ENCODE assay signal across 8 cellular contexts in the genomic region with DNA sequence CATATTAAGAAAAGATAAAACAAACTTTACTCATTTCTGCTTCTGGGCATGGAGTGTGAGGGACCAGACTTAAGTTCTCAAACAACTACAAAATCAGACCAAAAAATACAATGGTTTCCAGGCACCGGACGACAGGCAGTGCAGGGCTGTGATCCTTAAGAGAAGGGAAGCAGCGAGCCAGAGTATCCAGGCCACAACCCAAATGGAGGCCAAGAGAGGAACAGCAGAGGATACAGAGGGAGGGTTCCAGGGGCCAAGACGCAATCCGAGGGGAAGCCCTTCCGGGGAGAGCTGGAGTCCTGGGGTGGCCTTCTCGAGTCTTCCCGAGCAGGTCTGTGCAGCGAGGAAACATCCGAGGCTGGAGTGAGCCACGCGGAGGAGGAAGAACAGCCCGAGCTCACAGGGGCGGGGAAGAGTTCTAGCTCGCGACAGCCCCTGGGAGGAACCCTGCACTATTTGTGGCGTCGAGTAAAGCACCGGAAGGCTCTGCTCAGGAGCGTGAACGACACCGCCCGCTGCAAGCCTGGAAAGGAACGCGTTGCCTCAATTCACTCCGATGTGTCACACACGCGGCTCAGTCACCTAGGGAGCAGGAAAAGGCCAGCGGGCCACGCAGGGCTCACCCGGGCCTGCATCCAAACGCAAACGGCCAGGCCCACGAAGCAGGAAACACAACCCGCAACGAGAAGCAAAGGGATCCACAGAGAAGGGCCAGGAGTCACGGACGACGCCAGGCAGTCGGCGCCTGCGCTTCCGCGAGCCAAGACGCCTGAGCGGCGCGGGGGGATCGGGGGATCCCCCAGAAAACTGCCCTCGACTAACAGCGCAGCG. TPM values are rescaled to one million over a fixed set of nuclear protein-coding genes. Genes with fewer than 3 reads are reported as not detected.
DNase-seq lines count a peak whose midpoint lies in the region; ATAC-seq lines count a peak whose summit lies in the region.

No MANE protein-coding gene starts in this region.

- H3K36me3 ChIP-seq in NT2/D1 (ENCODE audit: insufficient read depth, insufficient read length, low read length) (no peaks in the 10 kb centered on the region), ectodermal cell (ENCODE audit: control insufficient read depth, insufficient read depth, low read length) (no peaks in the 10 kb centered on the region), muscle layer of colon (ENCODE audit: insufficient read depth, low read length) (no peaks in the 10 kb centered on the region)

- DNase-seq in DMS153 (lab: John Stamatoyannopoulos, UW), result peak; percentile 9
- DNase-seq in DMS153 treated with DMSO at 0.1 percent for 48 hours (lab: John Stamatoyannopoulos, UW; ENCODE audit: unreplicated experiment), result no peak
- no peak for DNase-seq in NT2/D1 (ENCODE audit: low read depth, low spot score)
- no peak for DNase-seq in cortex of kidney (lab: John Stamatoyannopoulos, UW)
- no peak for DNase-seq in UCSD-AML1 (lab: John Stamatoyannopoulos, UW; ENCODE audit: unreplicated experiment)

- H3K9ac ChIP-seq in NT2/D1 (ENCODE audit: insufficient read length, low read depth) (no peak overlapping the region), muscle layer of colon (ENCODE audit: low read length) (no peak overlapping the region)

- H3K4me3 ChIP-seq in NT2/D1 (ENCODE audit: insufficient read length, low read depth) (peak overlapping the region; percentile 37), ectodermal cell (ENCODE audit: insufficient read depth, low read depth, low read length) (peak overlapping the region; percentile 68), muscle layer of colon (ENCODE audit: low read depth in 1 of 2, low read length in 2 of 2) (peak overlapping the region; percentile 87 to 98)

- H3K4me1 ChIP-seq in NT2/D1 (ENCODE audit: insufficient read depth, insufficient read length), result no peaks in the 10 kb centered on the region
- peaks cover 6% of the 10 kb centered on the region for H3K4me1 ChIP-seq in ectodermal cell (ENCODE audit: control insufficient read depth, insufficient read depth, low read length)
- no peaks in the 10 kb centered on the region for H3K4me1 ChIP-seq in muscle layer of colon (ENCODE audit: insufficient read depth, low read length)

- WGBS in ectodermal cell, 2 experiments, result 95% methylated on average over 52 of the region's 52 CpGs

- no peak overlapping the region for H3K27ac ChIP-seq in ectodermal cell (ENCODE audit: insufficient read depth, low read depth, low read length, poor library complexity, severe bottlenecking)
- H3K27ac ChIP-seq in muscle layer of colon (ENCODE audit: low read depth, low read length), result no peak overlapping the region

- ATAC-seq in GM18873 (IDR thresholded peaks at IDR 0.05; ENCODE audit: low FRiP score, unreplicated experiment), result no peak

- H3K27me3 ChIP-seq in NT2/D1 (ENCODE audit: insufficient read depth, insufficient read length) (no peaks in the 10 kb centered on the region), ectodermal cell (ENCODE audit: control insufficient read depth, insufficient read depth, low read length, poor library complexity, severe bottlenecking) (peaks cover 4% of the 10 kb centered on the region), muscle layer of colon (ENCODE audit: control insufficient read depth in 1 of 2, insufficient read depth in 2 of 2, low read length in 2 of 2) (no peaks in the 10 kb centered on the region)

- peaks cover 16% of the 10 kb centered on the region; the same call in 1 of the 2 replicates for H3K9me3 ChIP-seq in NT2/D1 (ENCODE audit: insufficient read depth, low read length)
- no peaks in the 10 kb centered on the region for H3K9me3 ChIP-seq in ectodermal cell (ENCODE audit: control insufficient read depth, low read length)
- no peaks in the 10 kb centered on the region for H3K9me3 ChIP-seq in muscle layer of colon (ENCODE audit: low read length)

RNA-seq across cellular contexts. Expression of gene RNF32, which starts 0.9 kb away (rescaled TPM):
- polyA plus RNA-seq in ectodermal cell (2013, experiment 1 of 4), result 3.0 TPM
- 4.3 TPM for polyA plus RNA-seq in ectodermal cell (2013, experiment 2 of 4)
- 2.7 TPM for polyA plus RNA-seq in ectodermal cell (2013, experiment 3 of 4)
- 4.4 TPM for polyA plus RNA-seq in ectodermal cell (2013, experiment 4 of 4)

Comparison
In these comparisons a context has a peak if more than half of its experiments do, and no peak if none do; other contexts are left out.
1. H3K4me3 ChIP-seq: peak in every context shown above with its lines; median percentile 92 in muscle layer of colon; 68 in ectodermal cell; 37 in NT2/D1.